Comparison of ENCODE assay signal across 23 cellular contexts in the genomic region with DNA sequence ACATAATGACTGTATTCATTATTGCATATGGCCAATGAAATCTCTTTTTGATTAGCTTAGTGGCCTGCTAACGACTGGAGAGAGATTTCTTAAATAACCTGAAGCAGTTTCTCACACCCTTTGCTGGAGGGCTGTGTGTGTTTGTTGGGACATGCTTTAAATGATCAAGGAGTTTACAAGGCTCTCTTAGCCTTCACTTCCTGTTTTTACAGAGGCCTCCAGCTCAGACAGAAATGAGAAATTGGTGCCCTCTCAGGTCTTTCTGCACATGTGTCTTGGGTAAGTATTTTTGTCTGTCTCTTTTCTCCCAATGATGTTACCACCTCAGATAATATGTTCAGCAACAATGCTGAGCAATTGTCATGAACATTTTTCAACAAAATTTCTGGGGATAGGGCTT.
"Had no signal": no experiment of that assay in that cellular context is flagged by ENCODE, and none has a peak within 500 bp of the region (broad histone marks: within the 10 kb centered on the region; RNA-seq: fewer than 3 reads in every experiment).

No MANE protein-coding gene starts in this region.

- H3K9me3 ChIP-seq: gastrocnemius medialis, lower lobe of right lung, prostate gland, suprapubic skin, uterus had no signal

- H3K36me3 ChIP-seq: gastrocnemius medialis, lower lobe of right lung, prostate gland, right atrium auricular region, suprapubic skin, transverse colon, upper lobe of right lung, uterus had no signal

- H3K4me1 ChIP-seq: gastrocnemius medialis, lower lobe of right lung, prostate gland, right atrium auricular region, suprapubic skin, transverse colon, upper lobe of right lung, uterus had no signal

- H3K4me3 ChIP-seq: dorsolateral prefrontal cortex, gastrocnemius medialis, lower lobe of right lung, prostate gland, right atrium auricular region, smooth muscle cell, suprapubic skin, transverse colon, upper lobe of right lung, uterus had no signal

- DNase-seq: dorsolateral prefrontal cortex; effector CD4-positive, alpha-beta T cell; foreskin fibroblast; gastrocnemius medialis; head of caudate nucleus; left ventricle myocardium superior; lower lobe of right lung; naive thymus-derived CD8-positive, alpha-beta T cell; nephron progenitor cell; nucleus accumbens; stimulated activated CD4-positive, alpha-beta T cell treated with anti-CD3 and anti-CD28 coated beads, Interleukin-12 subunit alpha, Interleukin-12 subunit beta, amount 100 ng/mL, for 4 hours; stimulated activated CD4-positive, alpha-beta T cell treated with anti-CD3 and anti-CD28 coated beads, Interleukin-1b, Interleukin-23, amount 100 ng/mL, for 48 hours; stimulated activated CD4-positive, alpha-beta T cell treated with anti-CD3 and anti-CD28 coated beads, Interleukin-4, amount 100 ng/mL, for 1 hour; stimulated activated CD8-positive, alpha-beta memory T cell treated with anti-CD3 and anti-CD28 coated beads, Interleukin-4, amount 100 ng/mL, for 48 hours; stimulated activated naive CD4-positive, alpha-beta T cell; stimulated activated naive CD8-positive, alpha-beta T cell treated with anti-CD3 and anti-CD28 coated beads, Interleukin-15, amount 100 ng/mL, for 72 hours; transverse colon; upper lobe of right lung; uterus had no signal

- H3K27ac ChIP-seq: dorsolateral prefrontal cortex, gastrocnemius medialis, lower lobe of right lung, prostate gland, right atrium auricular region, suprapubic skin, transverse colon, upper lobe of right lung, uterus had no signal

- H3K27me3 ChIP-seq: dorsolateral prefrontal cortex, gastrocnemius medialis, right atrium auricular region, suprapubic skin, transverse colon, upper lobe of right lung, uterus had no signal
